ENCODE assay signal across 1 cellular context in the genomic region with DNA sequence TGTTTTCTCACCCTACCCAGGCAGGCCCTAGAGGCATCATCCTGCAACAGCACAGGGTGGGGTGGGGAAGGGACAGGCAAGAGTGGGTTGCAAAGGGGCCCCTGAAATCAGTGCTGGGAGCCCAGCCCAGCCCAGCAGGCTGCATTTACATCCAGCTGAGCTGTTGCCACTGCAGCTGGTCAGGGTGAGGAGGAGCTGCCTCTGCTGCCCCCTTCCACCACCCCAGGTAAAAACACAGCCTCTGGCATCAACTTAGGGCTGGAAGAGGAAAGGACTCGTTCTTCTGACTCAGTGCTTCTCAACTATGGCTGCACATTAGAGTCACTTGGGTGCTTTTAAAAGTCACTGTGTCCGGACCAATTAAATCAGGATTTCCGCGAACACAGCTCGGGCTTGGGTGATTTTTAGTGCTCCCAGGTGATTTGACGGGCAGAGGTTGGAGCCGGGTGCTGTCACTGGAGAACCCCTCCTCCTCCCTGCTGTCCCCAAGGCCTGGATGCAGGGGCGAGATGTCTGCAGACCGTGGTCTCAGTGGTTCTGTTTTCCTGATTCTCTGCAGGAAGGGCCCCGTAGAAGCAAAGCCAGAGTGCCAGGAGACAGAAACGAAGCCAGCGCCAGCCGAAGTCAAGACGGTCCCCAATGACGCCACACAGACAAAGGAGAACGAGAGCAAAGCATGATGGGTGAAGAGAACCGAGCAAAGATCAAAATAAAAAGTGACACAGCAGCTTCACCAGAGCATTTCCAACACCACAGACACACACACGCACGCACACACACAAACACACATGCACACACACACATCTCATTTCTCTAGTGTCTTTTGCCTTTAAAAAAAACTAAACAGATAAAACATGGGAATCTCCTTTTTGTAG.
TF ChIP-seq lines count a peak whose summit lies in the region.

No MANE protein-coding gene starts in this region.

TF ChIP-seq in liver, 16 proteins besides CTCF, POLR2A, EP300 and RAD21 (continued from another document):
- TF ChIP-seq, protein P1, sequence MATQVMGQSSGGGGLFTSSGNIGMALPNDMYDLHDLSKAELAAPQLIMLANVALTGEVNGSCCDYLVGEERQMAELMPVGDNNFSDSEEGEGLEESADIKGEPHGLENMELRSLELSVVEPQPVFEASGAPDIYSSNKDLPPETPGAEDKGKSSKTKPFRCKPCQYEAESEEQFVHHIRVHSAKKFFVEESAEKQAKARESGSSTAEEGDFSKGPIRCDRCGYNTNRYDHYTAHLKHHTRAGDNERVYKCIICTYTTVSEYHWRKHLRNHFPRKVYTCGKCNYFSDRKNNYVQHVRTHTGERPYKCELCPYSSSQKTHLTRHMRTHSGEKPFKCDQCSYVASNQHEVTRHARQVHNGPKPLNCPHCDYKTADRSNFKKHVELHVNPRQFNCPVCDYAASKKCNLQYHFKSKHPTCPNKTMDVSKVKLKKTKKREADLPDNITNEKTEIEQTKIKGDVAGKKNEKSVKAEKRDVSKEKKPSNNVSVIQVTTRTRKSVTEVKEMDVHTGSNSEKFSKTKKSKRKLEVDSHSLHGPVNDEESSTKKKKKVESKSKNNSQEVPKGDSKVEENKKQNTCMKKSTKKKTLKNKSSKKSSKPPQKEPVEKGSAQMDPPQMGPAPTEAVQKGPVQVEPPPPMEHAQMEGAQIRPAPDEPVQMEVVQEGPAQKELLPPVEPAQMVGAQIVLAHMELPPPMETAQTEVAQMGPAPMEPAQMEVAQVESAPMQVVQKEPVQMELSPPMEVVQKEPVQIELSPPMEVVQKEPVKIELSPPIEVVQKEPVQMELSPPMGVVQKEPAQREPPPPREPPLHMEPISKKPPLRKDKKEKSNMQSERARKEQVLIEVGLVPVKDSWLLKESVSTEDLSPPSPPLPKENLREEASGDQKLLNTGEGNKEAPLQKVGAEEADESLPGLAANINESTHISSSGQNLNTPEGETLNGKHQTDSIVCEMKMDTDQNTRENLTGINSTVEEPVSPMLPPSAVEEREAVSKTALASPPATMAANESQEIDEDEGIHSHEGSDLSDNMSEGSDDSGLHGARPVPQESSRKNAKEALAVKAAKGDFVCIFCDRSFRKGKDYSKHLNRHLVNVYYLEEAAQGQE (IDR thresholded peaks at IDR 0.05): peak; percentile 20
